ENCODE assay signal across 20 cellular contexts in genomic region chr2:232170391-232170790, GRCh38.
"Had no signal": no experiment of that assay in that cellular context is flagged by ENCODE, and none has a peak within 500 bp of the region (broad histone marks: within the 10 kb centered on the region; RNA-seq: fewer than 3 reads in every experiment).

No MANE protein-coding gene starts in this region.

- H3K27ac Mint-ChIP-seq: activated naive CD4-positive, alpha-beta T cell treated with anti-CD3 and anti-CD28 coated beads, Interleukin-2, amount 10 ng/mL, durations not matched to agents 7 days and 5 days; activated T-helper 2 cell treated with anti-CD3 and anti-CD28 coated beads, Interferon-gamma antibody, Interleukin-2, Interleukin-4, amounts not matched to agents 10 μg/mL and 5 μg/mL and 100 μg/mL, durations not matched to agents 14 hours and 24 hours and 36 hours had no signal

- H3K4me1 Mint-ChIP-seq: activated naive CD4-positive, alpha-beta T cell treated with anti-CD3 and anti-CD28 coated beads, Interleukin-2, amount 10 ng/mL, durations not matched to agents 7 days and 5 days; memory B cell had no signal

- H3K9me3 Mint-ChIP-seq: activated naive CD4-positive, alpha-beta T cell treated with anti-CD3 and anti-CD28 coated beads, Interleukin-2, amount 10 ng/mL, durations not matched to agents 7 days and 5 days; activated T-helper 2 cell treated with anti-CD3 and anti-CD28 coated beads, Interferon-gamma antibody, Interleukin-2, Interleukin-4, amounts not matched to agents 10 μg/mL and 5 μg/mL and 100 μg/mL, durations not matched to agents 14 hours and 24 hours and 36 hours; memory B cell had no signal

- H3K27me3 Mint-ChIP-seq: activated naive CD4-positive, alpha-beta T cell treated with anti-CD3 and anti-CD28 coated beads, Interleukin-2, amount 10 ng/mL, durations not matched to agents 7 days and 5 days; memory B cell; naive thymus-derived CD8-positive, alpha-beta T cell had no signal

- DNase-seq: activated CD4-positive, alpha-beta T cell treated with anti-CD3 and anti-CD28 coated beads for 1 hour; activated CD4-positive, alpha-beta T cell treated with anti-CD3 and anti-CD28 coated beads, Interleukin-2, amount 50 U/mL, for 4 hours; activated naive CD4-positive, alpha-beta T cell treated with anti-CD3 and anti-CD28 coated beads, Interleukin-2, amount 10 ng/mL, durations not matched to agents 7 days and 5 days; activated T-cell treated with anti-CD3 and anti-CD28 coated beads for 4 hours; caudate nucleus; effector CD8-positive, alpha-beta T cell; left colon; naive thymus-derived CD8-positive, alpha-beta T cell; right cardiac atrium; stimulated activated CD4-positive, alpha-beta T cell treated with anti-CD3 and anti-CD28 coated beads, Interleukin-15, amount 100 ng/mL, for 24 hours; stimulated activated CD4-positive, alpha-beta T cell treated with anti-CD3 and anti-CD28 coated beads, Interleukin-4, amount 100 ng/mL, for 1 hour; stimulated activated naive CD4-positive, alpha-beta T cell; T-helper 9 cell; trophoblast cell had no signal

- FAIRE-seq: astrocyte, frontal cortex had no signal

- H3K4me3 ChIP-seq: coronary artery, skin epidermis had no signal

- H3K4me3 Mint-ChIP-seq: activated naive CD4-positive, alpha-beta T cell treated with anti-CD3 and anti-CD28 coated beads, Interleukin-2, amount 10 ng/mL, durations not matched to agents 7 days and 5 days; memory B cell; naive thymus-derived CD8-positive, alpha-beta T cell had no signal
